In genomic region chr3:98952404-98952803, GRCh38 we compare ENCODE assay signal across 12 cellular contexts. TPM values are rescaled to one million over a fixed set of nuclear protein-coding genes. Genes with fewer than 3 reads are reported as not detected.
A peak's percentile ranks its signal among the peaks of the same experiment; 100 is the strongest.
DNase-seq lines count a peak whose midpoint lies in the region; ATAC-seq, FAIRE-seq and TF ChIP-seq lines count a peak whose summit lies in the region.
"Had no signal": no experiment of that assay in that cellular context is flagged by ENCODE, and none has a peak within 500 bp of the region (broad histone marks: within the 10 kb centered on the region; RNA-seq: fewer than 3 reads in every experiment).

No MANE protein-coding gene starts in this region.

- no peak overlapping the region for H2BK5ac ChIP-seq in neuronal stem cell (ENCODE audit: low read length)

- H3K27me3 Mint-ChIP-seq in activated T-cell treated with anti-CD3 and anti-CD28 coated beads, Interleukin-2, amount 50 U/mL, for 24 hours = peaks cover 8% of the 10 kb centered on the region

- H3K27me3 ChIP-seq in WERI-Rb-1 (ENCODE audit: insufficient read depth, low read depth, severe bottlenecking) (no peaks in the 10 kb centered on the region), neuronal stem cell (ENCODE audit: control insufficient read depth in 3 of 3, insufficient read depth in 3 of 3, low read depth in 1 of 3, low read length in 3 of 3) (no peaks in the 10 kb centered on the region)
- H3K27me3 ChIP-seq: BLaER1, Peyer's patch had no signal

- H2AK5ac ChIP-seq in neuronal stem cell (ENCODE audit: low read depth, low read length) = no peak overlapping the region

- H3K18ac ChIP-seq in neuronal stem cell (ENCODE audit: low read length) = no peak overlapping the region

- no peak overlapping the region for H3K9ac ChIP-seq in neuronal stem cell (ENCODE audit: low read depth, low read length, poor library complexity)
- H3K9ac ChIP-seq: BLaER1 had no signal

- H4K8ac ChIP-seq in neuronal stem cell (ENCODE audit: low read depth, low read length) = no peak overlapping the region

- TF ChIP-seq CTCF in WERI-Rb-1 (IDR thresholded peaks at IDR 0.05; ENCODE audit: low read depth, low read length) = no peak

- H2BK15ac ChIP-seq in neuronal stem cell (ENCODE audit: low read length) = no peak overlapping the region

- no peak overlapping the region for H3K4me3 Mint-ChIP-seq in activated T-cell treated with anti-CD3 and anti-CD28 coated beads, Interleukin-2, amount 50 U/mL, for 24 hours
- H3K4me3 Mint-ChIP-seq: CD8-positive, alpha-beta memory T cell had no signal

- H3K4me1 Mint-ChIP-seq in activated T-cell treated with anti-CD3 and anti-CD28 coated beads, Interleukin-2, amount 50 U/mL, for 24 hours (ENCODE audit: low read depth) = no peaks in the 10 kb centered on the region
- H3K4me1 Mint-ChIP-seq: CD8-positive, alpha-beta memory T cell had no signal

- H3K4me2 ChIP-seq in neuronal stem cell (ENCODE audit: insufficient read depth, low read length, poor library complexity, severe bottlenecking) = no peak overlapping the region
- H3K4me2 ChIP-seq: BLaER1 had no signal

- WGBS in neuronal stem cell (ENCODE audit: extremely low coverage in 2 of 2, insufficient read length in 2 of 2, insufficient replicate concordance in 1 of 2), 2 donors = no CpG with 5 or more reads among the region's 1 CpG

- H3K36me3 ChIP-seq in WERI-Rb-1 (no peaks in the 10 kb centered on the region), neuronal stem cell (replicated peaks in 1 of 2; ENCODE audit: control insufficient read depth in 2 of 2, insufficient read depth in 2 of 2, low read length in 2 of 2) (no peaks in the 10 kb centered on the region)
- H3K36me3 ChIP-seq: BLaER1, Peyer's patch had no signal

- no peaks in the 10 kb centered on the region for H3K4me1 ChIP-seq in neuronal stem cell (ENCODE audit: control insufficient read depth in 2 of 2, insufficient read depth in 1 of 2, low read depth in 1 of 2, low read length in 2 of 2)
- H3K4me1 ChIP-seq: BLaER1, Peyer's patch had no signal

- no peaks in the 10 kb centered on the region for H3K9me3 Mint-ChIP-seq in activated T-cell treated with anti-CD3 and anti-CD28 coated beads, Interleukin-2, amount 50 U/mL, for 24 hours

- H4K91ac ChIP-seq in neuronal stem cell (ENCODE audit: low read depth, low read length, poor library complexity) = no peak overlapping the region

- no peaks in the 10 kb centered on the region for H3K36me3 Mint-ChIP-seq in activated T-cell treated with anti-CD3 and anti-CD28 coated beads, Interleukin-2, amount 50 U/mL, for 24 hours (ENCODE audit: low read depth)
- H3K36me3 Mint-ChIP-seq: CD8-positive, alpha-beta memory T cell had no signal

- TF ChIP-seq POLR2A in GM12892 (IDR thresholded peaks at IDR 0.05; ENCODE audit: low read depth, low read length) = no peak
- TF ChIP-seq POLR2A in GM18505 (IDR thresholded peaks at IDR 0.05; ENCODE audit: borderline replicate concordance, extremely low read depth, insufficient read depth, insufficient read length) = no peak

- H2BK120ac ChIP-seq in neuronal stem cell (ENCODE audit: low read depth, low read length) = no peak overlapping the region

- H2BK12ac ChIP-seq in neuronal stem cell (ENCODE audit: low read length) = no peak overlapping the region

- H2AFZ ChIP-seq in neuronal stem cell (ENCODE audit: low read length) = peak overlapping the region; percentile 2

- peaks cover 4% of the 10 kb centered on the region for H3K9me3 ChIP-seq in WERI-Rb-1 (ENCODE audit: severe bottlenecking)
- no peaks in the 10 kb centered on the region for H3K9me3 ChIP-seq in neuronal stem cell (replicated peaks in 1 of 2; ENCODE audit: control insufficient read depth in 2 of 2, insufficient read depth in 1 of 2, low read depth in 1 of 2, low read length in 2 of 2)
- H3K9me3 ChIP-seq: BLaER1, Peyer's patch had no signal

- H3K4me3 ChIP-seq in WERI-Rb-1 (ENCODE audit: low read depth, low read length) = no peak overlapping the region
- no peak overlapping the region for H3K4me3 ChIP-seq in neuronal stem cell (ENCODE audit: low read length in 2 of 2)
- H3K4me3 ChIP-seq: BLaER1, Peyer's patch had no signal

- ATAC-seq in HG02973 (IDR thresholded peaks at IDR 0.05; ENCODE audit: unreplicated experiment) = no peak
- ATAC-seq in GM18505 (IDR thresholded peaks at IDR 0.05; ENCODE audit: unreplicated experiment) = no peak

- H3K79me1 ChIP-seq in neuronal stem cell (ENCODE audit: low read depth, low read length) = no peaks in the 10 kb centered on the region

- H3K27ac ChIP-seq in WERI-Rb-1 (peak overlapping the region; percentile 58), neuronal stem cell (replicated peaks; ENCODE audit: low read length) (no peak overlapping the region)
- H3K27ac ChIP-seq: BLaER1, Peyer's patch had no signal

- no peak overlapping the region for H3K14ac ChIP-seq in neuronal stem cell (ENCODE audit: low read length)

- DNase-seq in GM12892 (ENCODE audit: insufficient read length) (no peak), M059J (ENCODE audit: low read depth) (peak; percentile 40), WERI-Rb-1 (peak; percentile 73), neuronal stem cell (ENCODE audit: low spot score) (no peak)
- DNase-seq in activated T-cell treated with anti-CD3 and anti-CD28 coated beads, Interleukin-2, amount 50 U/mL, for 24 hours = no peak
- DNase-seq: CD8-positive, alpha-beta memory T cell; NCI-H345; Peyer's patch had no signal

- H3K4ac ChIP-seq in neuronal stem cell (ENCODE audit: low read length) = no peak overlapping the region

- no peak overlapping the region for H3K23ac ChIP-seq in neuronal stem cell (ENCODE audit: low read depth, low read length, poor library complexity)

- H3K27ac Mint-ChIP-seq in activated T-cell treated with anti-CD3 and anti-CD28 coated beads, Interleukin-2, amount 50 U/mL, for 24 hours = no peak overlapping the region

- peak; percentile 54 for FAIRE-seq in GM12892 (lab: Jason Lieb, UNC)
- FAIRE-seq: GM19239 had no signal

RNA-seq across cellular contexts. Expression of gene DCBLD2, which starts 50.9 kb away (rescaled TPM):
- 6.5 TPM for polyA plus RNA-seq in GM12892 (2012; ENCODE audit: missing spikeins)
- 380 and 529 TPM in 2 replicates for total RNA-seq in M059J (2014; rRNA removed; shearing (Covaris generic))
- polyA plus RNA-seq in neuronal stem cell (2013, experiment 1 of 2) = 73.8 TPM
- polyA plus RNA-seq in neuronal stem cell (2013, experiment 2 of 2) = 78.5 TPM

Comparison
In these comparisons a context has a peak if more than half of its experiments do, and no peak if none do; other contexts are left out.
1. DNase-seq: peak in M059J (single experiment) and WERI-Rb-1 (single experiment); none in GM12892 (single experiment), neuronal stem cell (single experiment) and activated T-cell treated with anti-CD3 and anti-CD28 coated beads, Interleukin-2, amount 50 U/mL, for 24 hours (single experiment).